ENCODE assay signal across 10 cellular contexts in the genomic region with DNA sequence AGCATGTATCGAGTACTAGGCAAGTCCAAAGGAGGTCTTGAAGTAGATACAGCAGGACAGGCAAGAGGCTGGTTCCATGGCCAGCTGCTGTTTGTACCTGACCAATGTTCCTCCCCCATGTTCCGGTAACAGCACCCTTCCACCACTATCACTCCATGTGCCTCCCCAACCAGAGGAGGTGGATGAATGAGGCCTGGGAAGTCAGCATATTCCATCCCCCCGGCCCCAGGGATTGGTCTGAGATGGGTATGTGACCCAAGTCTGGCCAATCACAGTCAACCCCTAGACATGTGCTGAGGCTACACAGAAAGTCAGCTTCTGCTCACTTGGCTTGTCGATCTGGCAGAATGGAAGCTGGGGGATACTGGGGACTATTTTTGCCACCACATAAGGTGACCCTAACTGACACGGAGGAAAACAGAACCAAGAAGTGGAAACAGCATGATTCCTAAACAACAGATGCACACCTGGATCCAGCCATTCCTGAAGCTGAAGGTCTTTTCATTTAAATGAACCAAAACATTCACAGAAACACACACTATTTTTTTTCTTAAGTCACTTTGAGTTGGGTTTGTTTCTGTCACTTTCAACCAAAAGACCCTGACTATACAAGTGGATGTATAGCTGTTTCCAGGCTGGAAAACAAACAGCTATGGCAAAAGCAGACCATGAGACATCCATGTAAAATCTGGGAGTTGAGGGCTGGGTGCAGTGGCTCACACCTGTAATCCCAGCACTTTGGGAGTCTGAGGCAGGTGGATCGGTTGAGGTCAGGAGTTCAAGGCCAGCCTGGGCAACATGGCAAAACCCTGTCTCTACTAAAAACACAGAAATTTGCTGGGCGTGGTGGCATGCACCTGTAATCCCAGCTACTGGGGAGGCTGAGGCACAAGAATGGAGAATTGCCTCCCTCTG.
DNase-seq lines count a peak whose midpoint lies in the region; ATAC-seq, FAIRE-seq and TF ChIP-seq lines count a peak whose summit lies in the region.
"Had no signal": no experiment of that assay in that cellular context is flagged by ENCODE, and none has a peak within 500 bp of the region (broad histone marks: within the 10 kb centered on the region; RNA-seq: fewer than 3 reads in every experiment).

No MANE protein-coding gene starts in this region.

- H2BK12ac ChIP-seq in mesenchymal stem cell (ENCODE audit: low read length in 2 of 2) = peak overlapping the region; percentile 75 to 100

- H3K36me3 ChIP-seq in HCT116 (ENCODE audit: control insufficient read depth in 1 of 2, insufficient read depth in 2 of 2, low read length in 2 of 2) (no peaks in the 10 kb centered on the region), K562 (ENCODE audit: control insufficient read depth, insufficient read depth, low read length) (no peaks in the 10 kb centered on the region), mesenchymal stem cell (ENCODE audit: control insufficient read depth in 1 of 2, insufficient read depth in 2 of 2, low read depth in 1 of 2, low read length in 2 of 2) (no peaks in the 10 kb centered on the region)

- BruUV-seq in HCT116 (replicated peaks; lab: Mats Ljungman, UMichigan) = TSS peak; percentile 79
- BruUV-seq in K562 (replicated peaks; lab: Mats Ljungman, UMichigan) = no TSS peak

- H3K4me1 ChIP-seq in HCT116 (ENCODE audit: control insufficient read depth in 1 of 2, insufficient read depth in 2 of 2, low read length in 2 of 2) = peaks cover 45 to 64% of the 10 kb centered on the region in 2 experiments
- peaks cover 27 to 28% of the 10 kb centered on the region in 2 experiments for H3K4me1 ChIP-seq in K562 (replicated peaks in 1 of 2; ENCODE audit: control insufficient read depth in 2 of 2, insufficient read depth in 2 of 2, low read length in 2 of 2)
- H3K4me1 ChIP-seq in mesenchymal stem cell (ENCODE audit: control insufficient read depth, insufficient read depth, low read depth, low read length) = peaks cover 12% of the 10 kb centered on the region

- H3K14ac ChIP-seq in mesenchymal stem cell (ENCODE audit: low read length in 2 of 2) = peak overlapping the region in 1 of 2 experiments; percentile 72

- ATAC-seq in HCT116 = peak; percentile 33
- ATAC-seq in K562 = no peak
- ATAC-seq in GM21360 (IDR thresholded peaks at IDR 0.05; ENCODE audit: unreplicated experiment) = no peak
- no peak for ATAC-seq in GM21786 (IDR thresholded peaks at IDR 0.05; ENCODE audit: unreplicated experiment)

- peak overlapping the region; percentile 78 for H2AK5ac ChIP-seq in mesenchymal stem cell (ENCODE audit: low read length, severe bottlenecking)

- RAD21 ChIA-PET in HCT116 (lab: Charles Lee; ENCODE audit: low non-redundant PET in 1 of 2, low total read pairs in 2 of 2, uncharacterized antibody in 2 of 2, unreplicated experiment in 2 of 2) = no interaction called here

- H4K20me1 ChIP-seq in HCT116 (ENCODE audit: insufficient read depth) = no peaks in the 10 kb centered on the region
- H4K20me1 ChIP-seq in K562 (replicated peaks; ENCODE audit: control insufficient read depth, insufficient read depth, low read length) = no peaks in the 10 kb centered on the region

- 77% methylated on average over 7 of the region's 7 CpGs for WGBS in K562 (ENCODE audit: insufficient coverage, low coverage, missing lambda C conversion rate)
- WGBS in mesenchymal stem cell = 96% methylated on average over 7 of the region's 7 CpGs
- 89 to 93% methylated on average over 7 of the region's 7 CpGs for WGBS in lower leg skin, 2 donors

- H3K4me3 ChIP-seq in HCT116 (replicated peaks in 1 of 2; ENCODE audit: low read depth in 1 of 2, low read length in 2 of 2) = peak overlapping the region in 1 of 2 experiments; percentile 14; a peak in 1 of 4 replicates
- H3K4me3 ChIP-seq in K562 = no peak overlapping the region
- H3K4me3 ChIP-seq in mesenchymal stem cell (ENCODE audit: insufficient read depth in 1 of 2, low read depth in 1 of 2, low read length in 2 of 2) = no peak overlapping the region
- H3K4me3 ChIP-seq in lower leg skin (ENCODE audit: low read depth, poor library complexity, severe bottlenecking) = no peak overlapping the region

- no peaks in the 10 kb centered on the region for H3K79me2 ChIP-seq in HCT116 (ENCODE audit: insufficient read depth, low read length)
- no peaks in the 10 kb centered on the region for H3K79me2 ChIP-seq in K562 (ENCODE audit: control insufficient read depth, insufficient read depth, low read length)

- H3K9ac ChIP-seq in HCT116 (ENCODE audit: low read length) = peak overlapping the region; percentile 51
- no peak overlapping the region for H3K9ac ChIP-seq in K562 (ENCODE audit: insufficient read depth in 1 of 2, low read depth in 2 of 2, low read length in 2 of 2)
- H3K9ac ChIP-seq in mesenchymal stem cell (ENCODE audit: low read length) = peak overlapping the region; percentile 61

- no peak overlapping the region for H3K23ac ChIP-seq in mesenchymal stem cell (ENCODE audit: low read length in 2 of 2)

- H3K4me2 ChIP-seq in HCT116 (ENCODE audit: low read length) (peak overlapping the region; percentile 68), K562 (ENCODE audit: insufficient read depth, low read length) (no peak overlapping the region; the same call in none of the 2 replicates), mesenchymal stem cell (ENCODE audit: low read length, poor library complexity, severe bottlenecking) (no peak overlapping the region)

- H4K91ac ChIP-seq in mesenchymal stem cell (ENCODE audit: low read length) = peak overlapping the region; percentile 86

- CTCF ChIA-PET in HCT116 (lab: Charles Lee) (interaction anchor here (1.3 kb wide), 1 partner anchor 251 kb away, joined by 5 read pairs; no protein-coding TSS in a partner anchor), K562 (lab: Yijun Ruan, JAX; ENCODE audit: low intra/inter-chr PET ratio) (no interaction called here)

- H2BK5ac ChIP-seq in mesenchymal stem cell (ENCODE audit: low read depth, low read length, poor library complexity, severe bottlenecking) = no peak overlapping the region

- H2BK120ac ChIP-seq in mesenchymal stem cell (ENCODE audit: low read depth, low read length) = peak overlapping the region; percentile 85

- no peaks in the 10 kb centered on the region for H3K9me1 ChIP-seq in K562 (ENCODE audit: control insufficient read depth, insufficient read depth, low read length)

- H2AFZ ChIP-seq in HCT116 (ENCODE audit: low read depth, low read length, poor library complexity, severe bottlenecking) (no peak overlapping the region), K562 (ENCODE audit: low read depth, low read length) (peak overlapping the region; percentile 95), mesenchymal stem cell (ENCODE audit: low read depth, low read length) (no peak overlapping the region)

- in situ Hi-C loops in ACHN (cut with HindIII; ENCODE audit: low pct_ligation_motif_present, low pct_unique_long_range_greater_than_20kb, low sequenced_read_pairs) = no loop called here
- in situ Hi-C loops in K562 (cut with MboI) = no loop called here

- H3K9me2 ChIP-seq in HCT116 (ENCODE audit: insufficient read depth) = no peaks in the 10 kb centered on the region

- FAIRE-seq in K562 (lab: Jason Lieb, UNC) = no peak

- POLR2A ChIA-PET in HCT116 (lab: Charles Lee) (interaction anchor here (1.0 to 1.2 kb wide), 2 partner anchors 248 to 249 kb away, joined by 3 to 4 read pairs; a partner anchor contains a TSS), K562 (lab: Yijun Ruan, JAX) (interaction anchor here (0.6 to 1.1 kb wide), 7 partner anchors 10 to 460 kb away, joined by 3 to 4 read pairs (median 3); no protein-coding TSS in a partner anchor)

- no peaks in the 10 kb centered on the region for H3K79me1 ChIP-seq in mesenchymal stem cell (replicated peaks; ENCODE audit: low read length, poor library complexity, severe bottlenecking)

- H3K4ac ChIP-seq in mesenchymal stem cell (ENCODE audit: low read depth in 1 of 2, low read length in 2 of 2) = peak overlapping the region; percentile 86

- H3K18ac ChIP-seq in mesenchymal stem cell (ENCODE audit: low read depth in 1 of 2, low read length in 2 of 2) = peak overlapping the region; percentile 30 to 92

- TF ChIP-seq EP300 in K562 (IDR thresholded peaks at IDR 0.05; ENCODE audit: low read length) = no peak

- intact Hi-C loops in HCT116 (cut with micrococcal nuclease) (no loop called here), K562 (cut with micrococcal nuclease) (no loop called here), lower leg skin (cut with DNase I; ENCODE audit: low total_unique reads) (no loop called here)

- H3K27ac ChIP-seq in HCT116 (ENCODE audit: low read depth, low read length) = peak overlapping the region; percentile 79
- H3K27ac ChIP-seq in K562 (ENCODE audit: extremely low read depth, low read depth, low read length) = peak overlapping the region; percentile 86
- H3K27ac ChIP-seq in mesenchymal stem cell (ENCODE audit: low read length, poor library complexity, severe bottlenecking) = peak overlapping the region; percentile 68

- peak overlapping the region; percentile 67 for H4K8ac ChIP-seq in mesenchymal stem cell (ENCODE audit: low read length)

- H3K9me3 ChIP-seq in HCT116 (ENCODE audit: control insufficient read depth in 1 of 2, insufficient read depth in 1 of 2, low read depth in 1 of 2, low read length in 2 of 2) (no peaks in the 10 kb centered on the region), K562 (replicated peaks; ENCODE audit: control insufficient read depth, insufficient read depth, low read depth, low read length) (no peaks in the 10 kb centered on the region), mesenchymal stem cell (ENCODE audit: control insufficient read depth, low read length) (no peaks in the 10 kb centered on the region)

- TF ChIP-seq RAD21 in HCT116 (IDR thresholded peaks at IDR 0.05; ENCODE audit: low read depth) (no peak), K562 (CRISPR knock-in tag; conservative IDR thresholded peaks at IDR 0.05 in 1 of 2, IDR thresholded peaks at IDR 0.05 in 1 of 2) (no peak)

- TF ChIP-seq POLR2A in HCT116 (IDR thresholded peaks at IDR 0.05; ENCODE audit: borderline replicate concordance, extremely low read depth, insufficient read depth, insufficient read length) (no peak), K562 (conservative IDR thresholded peaks at IDR 0.05) (no peak), lower leg skin (IDR thresholded peaks at IDR 0.05) (no peak)

- TF ChIP-seq CTCF in HCT116 (IDR thresholded peaks at IDR 0.05 in 2 of 3, conservative IDR thresholded peaks at IDR 0.05 in 1 of 3; ENCODE audit: borderline replicate concordance in 1 of 3, insufficient read depth in 1 of 3, low read depth in 2 of 3, low read length in 2 of 3) = no peak
- no peak for TF ChIP-seq CTCF in K562 (IDR thresholded peaks at IDR 0.05 in 2 of 3, conservative IDR thresholded peaks at IDR 0.05 in 1 of 3; ENCODE audit: insufficient read depth in 2 of 3, low read depth in 1 of 3, low read length in 3 of 3)
- TF ChIP-seq CTCF in lower leg skin (IDR thresholded peaks at IDR 0.05) = no peak

- peak; percentile 41 for DNase-seq in ACHN
- peak; percentile 26 for DNase-seq in HCT116 (ENCODE audit: low read depth, low spot score)
- DNase-seq in K562 (ENCODE audit: extremely low read depth in 1 of 4, low spot score in 3 of 4) = no peak
- DNase-seq in mesenchymal stem cell = peak; percentile 25
- no peak for DNase-seq in putamen (ENCODE audit: low spot score)
- DNase-seq in lower leg skin (ENCODE audit: low spot score in 2 of 2) = no peak
- DNase-seq: C1 segment of cervical spinal cord, cortex of kidney had no signal

- H2BK15ac ChIP-seq in mesenchymal stem cell (ENCODE audit: low read depth, poor library complexity, severe bottlenecking) = peak overlapping the region; percentile 83

- H3K27me3 ChIP-seq in HCT116 (ENCODE audit: insufficient read depth, low read length) (no peaks in the 10 kb centered on the region), K562 (ENCODE audit: control insufficient read depth in 2 of 2, insufficient read depth in 2 of 2, low read length in 2 of 2) (no peaks in the 10 kb centered on the region), mesenchymal stem cell (ENCODE audit: control insufficient read depth in 1 of 2, insufficient read depth in 1 of 2, low read length in 2 of 2) (no peaks in the 10 kb centered on the region)

Comparison
In these comparisons a context has a peak if more than half of its experiments do, and no peak if none do; other contexts are left out.
1. DNase-seq: peak in ACHN (single experiment), HCT116 (single experiment) and mesenchymal stem cell (single experiment); none in K562 (0 of 4), putamen (single experiment) and lower leg skin (0 of 2).
2. H3K9ac ChIP-seq: peak in HCT116 (single experiment) and mesenchymal stem cell (single experiment); none in K562 (0 of 2).
3. Peak in every context shown above with its lines, with median percentiles within 50 percentile points of each other: H3K27ac ChIP-seq.